ENCODE assay signal across 29 cellular contexts in genomic region chr4:140144050-140144449, GRCh38.
"Had no signal": no experiment of that assay in that cellular context is flagged by ENCODE, and none has a peak within 500 bp of the region (broad histone marks: within the 10 kb centered on the region; RNA-seq: fewer than 3 reads in every experiment).

No MANE protein-coding gene starts in this region.

- H3K27ac Mint-ChIP-seq: immature natural killer cell; naive B cell; natural killer cell treated with Interleukin-12 subunit alpha and Interleukin-12 subunit beta and Interleukin-15 and Interleukin-18, amount 100 ng/mL, for 72 hours; stimulated activated naive B cell treated with anti-CD40 and anti-IgM and Interleukin-4, amounts not matched to agents 10 μg/mL and 1 μg/mL and 100 μg/mL, for 72 hours had no signal

- H3K4me3 ChIP-seq: left ventricle myocardium inferior, lower lobe of right lung, pancreas, right atrium auricular region, skin epidermis, stomach, testis, thyroid gland, transverse colon, upper lobe of left lung, vagina had no signal

- H3K36me3 ChIP-seq: left ventricle myocardium inferior, lower lobe of right lung, pancreas, right atrium auricular region, stomach, thyroid gland, transverse colon, upper lobe of left lung, vagina had no signal

- DNase-seq: head of caudate nucleus; hypothalamus; immature natural killer cell; kidney; left colon; left ventricle myocardium inferior; lower lobe of right lung; mammary epithelial cell; mesenchymal stem cell; naive B cell; nucleus accumbens; pancreas; stimulated activated CD4-positive, alpha-beta T cell treated with anti-CD3 and anti-CD28 coated beads, Interleukin-12 subunit alpha, Interleukin-12 subunit beta, amount 100 ng/mL, for 4 hours; stimulated activated CD4-positive, alpha-beta T cell treated with anti-CD3 and anti-CD28 coated beads, Interleukin-15, amount 100 ng/mL, for 24 hours; stimulated activated CD4-positive, alpha-beta T cell treated with anti-CD3 and anti-CD28 coated beads, Interleukin-2, amount 100 ng/mL, for 24 hours; stimulated activated CD4-positive, alpha-beta T cell treated with anti-CD3 and anti-CD28 coated beads, Interleukin-4, amount 100 ng/mL, for 1 hour; stimulated activated naive B cell treated with anti-CD40 and anti-IgM and Interleukin-4, amounts not matched to agents 10 μg/mL and 1 μg/mL and 100 μg/mL, for 72 hours; stimulated activated naive CD8-positive, alpha-beta T cell treated with anti-CD3 and anti-CD28 coated beads, Interleukin-15, Interleukin-2, amounts not matched to agents 100 U/mL and 50 U/mL, for 24 hours; stomach; testis; thyroid gland; transverse colon; upper lobe of left lung had no signal

- H3K9me3 ChIP-seq: left ventricle myocardium inferior, lower lobe of right lung, pancreas, right atrium auricular region, stomach, testis, thyroid gland, transverse colon, upper lobe of left lung, vagina had no signal

- H3K4me3 Mint-ChIP-seq: immature natural killer cell; mesothelial cell of epicardium; naive B cell; natural killer cell treated with Interleukin-12 subunit alpha and Interleukin-12 subunit beta and Interleukin-15 and Interleukin-18, amount 100 ng/mL, for 72 hours; stimulated activated naive B cell treated with anti-CD40 and anti-IgM and Interleukin-4, amounts not matched to agents 10 μg/mL and 1 μg/mL and 100 μg/mL, for 72 hours had no signal

- H3K27me3 Mint-ChIP-seq: stimulated activated naive B cell treated with anti-CD40 and anti-IgM and Interleukin-4, amounts not matched to agents 10 μg/mL and 1 μg/mL and 100 μg/mL, for 72 hours had no signal

- H3K9me3 Mint-ChIP-seq: immature natural killer cell; mesothelial cell of epicardium; naive B cell; natural killer cell treated with Interleukin-12 subunit alpha and Interleukin-12 subunit beta and Interleukin-15 and Interleukin-18, amount 100 ng/mL, for 72 hours; stimulated activated naive B cell treated with anti-CD40 and anti-IgM and Interleukin-4, amounts not matched to agents 10 μg/mL and 1 μg/mL and 100 μg/mL, for 72 hours had no signal

- H3K27me3 ChIP-seq: pancreas, right atrium auricular region, stomach, testis, thyroid gland, transverse colon, upper lobe of left lung, vagina had no signal

- H3K4me1 ChIP-seq: left ventricle myocardium inferior, right atrium auricular region, testis had no signal

- ATAC-seq: left colon; lower lobe of right lung; natural killer cell treated with Interleukin-12 subunit alpha and Interleukin-12 subunit beta and Interleukin-15 and Interleukin-18, amount 100 ng/mL, for 72 hours; sciatic nerve; stimulated activated naive B cell treated with anti-CD40 and anti-IgM and Interleukin-4, amounts not matched to agents 10 μg/mL and 1 μg/mL and 100 μg/mL, for 72 hours; stimulated activated naive CD8-positive, alpha-beta T cell treated with anti-CD3 and anti-CD28 coated beads, Interleukin-15, Interleukin-2, amounts not matched to agents 100 U/mL and 50 U/mL, for 24 hours had no signal

- H3K27ac ChIP-seq: left ventricle myocardium inferior, lower lobe of right lung, pancreas, right atrium auricular region, skin epidermis, stomach, testis, thyroid gland, transverse colon, upper lobe of left lung, vagina had no signal

- H3K36me3 Mint-ChIP-seq: immature natural killer cell; mesothelial cell of epicardium; naive B cell; natural killer cell treated with Interleukin-12 subunit alpha and Interleukin-12 subunit beta and Interleukin-15 and Interleukin-18, amount 100 ng/mL, for 72 hours; stimulated activated naive B cell treated with anti-CD40 and anti-IgM and Interleukin-4, amounts not matched to agents 10 μg/mL and 1 μg/mL and 100 μg/mL, for 72 hours had no signal
